Comparison of ENCODE assay signal across 8 cellular contexts in the genomic region with DNA sequence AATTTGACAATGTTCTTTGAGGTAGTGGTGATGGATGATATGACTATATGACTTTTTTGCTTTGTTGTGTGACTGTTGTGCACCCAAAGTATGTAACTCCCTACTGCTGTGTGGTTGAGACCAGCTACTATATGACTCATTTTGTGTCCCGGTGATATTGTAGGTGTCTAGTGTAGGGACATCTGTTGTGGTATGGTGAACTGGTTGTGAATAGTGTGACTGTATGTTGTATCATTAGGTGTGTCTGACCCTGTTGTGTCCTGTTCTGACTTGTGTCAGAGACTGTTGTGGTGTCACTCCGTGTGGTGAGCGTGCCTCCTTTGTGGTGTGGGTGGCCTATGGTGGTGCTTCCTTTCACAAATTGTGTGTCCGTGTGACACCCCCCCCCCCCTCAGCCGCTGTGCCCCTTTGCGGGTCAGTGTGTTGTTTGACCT. TPM values are rescaled to one million over a fixed set of nuclear protein-coding genes. Genes with fewer than 3 reads are reported as not detected.
A peak's percentile ranks its signal among the peaks of the same experiment; 100 is the strongest.
DNase-seq lines count a peak whose midpoint lies in the region; ATAC-seq and TF ChIP-seq lines count a peak whose summit lies in the region.

No MANE protein-coding gene starts in this region.

- intact Hi-C loops in body of pancreas (cut with DNase I), result loop anchor here (10.0 kb wide), 1 partner anchor 48 kb away; no protein-coding TSS in a partner anchor

- no peaks in the 10 kb centered on the region for H4K20me1 ChIP-seq in Loucy (ENCODE audit: insufficient read depth, low read length, poor library complexity, severe bottlenecking)

- H3K9me3 ChIP-seq in Loucy (ENCODE audit: insufficient read depth, low read depth, low read length), result no peaks in the 10 kb centered on the region
- H3K9me3 ChIP-seq in body of pancreas, result no peaks in the 10 kb centered on the region
- H3K9me3 ChIP-seq in upper lobe of left lung, result no peaks in the 10 kb centered on the region

- no peak for TF ChIP-seq CTCF in Loucy (conservative IDR thresholded peaks at IDR 0.05; ENCODE audit: low read length)
- TF ChIP-seq CTCF in body of pancreas (IDR thresholded peaks at IDR 0.05), result no peak
- TF ChIP-seq CTCF in upper lobe of left lung (IDR thresholded peaks at IDR 0.05), result no peak

- peaks cover under 1% of the 10 kb centered on the region; the same call in 1 of the 2 replicates for H3K36me3 ChIP-seq in Loucy (ENCODE audit: insufficient read depth, low read length)
- no peaks in the 10 kb centered on the region for H3K36me3 ChIP-seq in body of pancreas (replicated peaks in 1 of 2; ENCODE audit: insufficient read depth in 1 of 2, low read depth in 2 of 2)
- no peaks in the 10 kb centered on the region for H3K36me3 ChIP-seq in upper lobe of left lung

- no peaks in the 10 kb centered on the region for H3K9me2 ChIP-seq in Loucy (replicated peaks; ENCODE audit: low read depth, low read length)

- ATAC-seq in body of pancreas, result peak; percentile 19
- ATAC-seq in memory B cell (ENCODE audit: low read depth), result no peak
- ATAC-seq in upper lobe of left lung (ENCODE audit: low FRiP score in 2 of 2), result peak in 1 of 2 donors; percentile 3

- TF ChIP-seq POLR2A in body of pancreas (IDR thresholded peaks at IDR 0.05), result no peak
- no peak for TF ChIP-seq POLR2A in upper lobe of left lung (IDR thresholded peaks at IDR 0.05)

- peaks cover 43% of the 10 kb centered on the region for H3K4me1 Mint-ChIP-seq in activated T-cell treated with anti-CD3 and anti-CD28 coated beads, Interleukin-2, amount 50 U/mL, for 24 hours (ENCODE audit: low read depth)
- H3K4me1 Mint-ChIP-seq in memory B cell, result peaks cover 66% of the 10 kb centered on the region

- peaks cover 37% of the 10 kb centered on the region for H3K79me2 ChIP-seq in Loucy (ENCODE audit: insufficient read depth, low read length)

- H3K27me3 Mint-ChIP-seq in activated T-cell treated with anti-CD3 and anti-CD28 coated beads, Interleukin-2, amount 50 U/mL, for 24 hours, result no peaks in the 10 kb centered on the region
- no peaks in the 10 kb centered on the region for H3K27me3 Mint-ChIP-seq in memory B cell

- H3K4me3 Mint-ChIP-seq in activated T-cell treated with anti-CD3 and anti-CD28 coated beads, Interleukin-2, amount 50 U/mL, for 24 hours, result peak overlapping the region; percentile 52
- H3K4me3 Mint-ChIP-seq in memory B cell, result peak overlapping the region; percentile 94

- DNase-seq in activated T-cell treated with anti-CD3 and anti-CD28 coated beads, Interleukin-2, amount 50 U/mL, for 24 hours, result no peak
- no peak for DNase-seq in activated T-cell treated with anti-CD3 and anti-CD28 coated beads, Interleukin-2, amount 50 U/mL, for 1 hour
- no peak for DNase-seq in body of pancreas
- DNase-seq in memory B cell (ENCODE audit: low spot score in 2 of 2), result peak in 1 of 2 donors; percentile 46
- DNase-seq in upper lobe of left lung, result no peak
- DNase-seq in NCI-H187 treated with DMSO at 0.1 percent for 48 hours (lab: John Stamatoyannopoulos, UW), result no peak
- no peak for DNase-seq in DMS153 treated with DMSO at 0.1 percent for 48 hours (lab: John Stamatoyannopoulos, UW; ENCODE audit: unreplicated experiment)

- H3F3A ChIP-seq in Loucy (ENCODE audit: low read depth), result peaks cover 4% of the 10 kb centered on the region; the same call in 1 of the 2 replicates

- no peaks in the 10 kb centered on the region for H3K9me3 Mint-ChIP-seq in activated T-cell treated with anti-CD3 and anti-CD28 coated beads, Interleukin-2, amount 50 U/mL, for 24 hours
- H3K9me3 Mint-ChIP-seq in memory B cell, result no peaks in the 10 kb centered on the region

- peak overlapping the region; percentile 79 for H3K4me3 ChIP-seq in Loucy (ENCODE audit: low read length, poor library complexity, severe bottlenecking)
- peak overlapping the region in 1 of 2 donors; percentile 13 for H3K4me3 ChIP-seq in body of pancreas
- peak overlapping the region; percentile 26 to 55 (median 42) for H3K4me3 ChIP-seq in upper lobe of left lung

- WGBS in body of pancreas, 2 donors, result 0% methylated on average over 1 to 5 of the region's 6 CpGs
- 3 to 24% methylated on average over 3 to 6 of the region's 6 CpGs for WGBS in upper lobe of left lung, 2 donors

- H3K4me2 ChIP-seq in Loucy (ENCODE audit: low read depth, low read length, poor library complexity, severe bottlenecking), result peak overlapping the region; percentile 80

- no peaks in the 10 kb centered on the region for H3K27me3 ChIP-seq in Loucy (ENCODE audit: insufficient read depth, low read length, poor library complexity, severe bottlenecking)
- H3K27me3 ChIP-seq in body of pancreas, result no peaks in the 10 kb centered on the region
- H3K27me3 ChIP-seq in upper lobe of left lung, result no peaks in the 10 kb centered on the region

- H3K36me3 Mint-ChIP-seq in activated T-cell treated with anti-CD3 and anti-CD28 coated beads, Interleukin-2, amount 50 U/mL, for 24 hours (ENCODE audit: low read depth), result peaks cover 15% of the 10 kb centered on the region
- H3K36me3 Mint-ChIP-seq in memory B cell, result no peaks in the 10 kb centered on the region

- TF ChIP-seq EP300 in upper lobe of left lung (IDR thresholded peaks at IDR 0.05), result no peak

- H3K27ac ChIP-seq in body of pancreas (peak overlapping the region; percentile 91 to 98 (median 98)), upper lobe of left lung (peak overlapping the region; percentile 78 to 88 (median 80))

- peaks cover 49% of the 10 kb centered on the region for H3K4me1 ChIP-seq in Loucy (ENCODE audit: insufficient read depth, low read length, poor library complexity, severe bottlenecking)
- H3K4me1 ChIP-seq in body of pancreas, result peaks cover 61% of the 10 kb centered on the region
- H3K4me1 ChIP-seq in upper lobe of left lung, result peaks cover 36 to 50% (median 40%) of the 10 kb centered on the region in 4 donors

- peak overlapping the region; percentile 73 for H3K9ac ChIP-seq in Loucy (ENCODE audit: low read depth, low read length, poor library complexity, severe bottlenecking)

- H3K27ac Mint-ChIP-seq in activated T-cell treated with anti-CD3 and anti-CD28 coated beads, Interleukin-2, amount 50 U/mL, for 24 hours, result peak overlapping the region; percentile 92
- peak overlapping the region; percentile 97 for H3K27ac Mint-ChIP-seq in memory B cell

- H2AFZ ChIP-seq in Loucy (ENCODE audit: low read length), result no peak overlapping the region

RNA-seq across cellular contexts. Expression of gene CXXC5, which starts 11.2 kb away (rescaled TPM):
- total RNA-seq in body of pancreas (10 to 100 TPM; 86.6 to 87.7 TPM), upper lobe of left lung (10 to 100 TPM; 25.7 to 39.5 (median 33.0) TPM)
